Comparison of ENCODE assay signal across 1 cellular context in the genomic region with DNA sequence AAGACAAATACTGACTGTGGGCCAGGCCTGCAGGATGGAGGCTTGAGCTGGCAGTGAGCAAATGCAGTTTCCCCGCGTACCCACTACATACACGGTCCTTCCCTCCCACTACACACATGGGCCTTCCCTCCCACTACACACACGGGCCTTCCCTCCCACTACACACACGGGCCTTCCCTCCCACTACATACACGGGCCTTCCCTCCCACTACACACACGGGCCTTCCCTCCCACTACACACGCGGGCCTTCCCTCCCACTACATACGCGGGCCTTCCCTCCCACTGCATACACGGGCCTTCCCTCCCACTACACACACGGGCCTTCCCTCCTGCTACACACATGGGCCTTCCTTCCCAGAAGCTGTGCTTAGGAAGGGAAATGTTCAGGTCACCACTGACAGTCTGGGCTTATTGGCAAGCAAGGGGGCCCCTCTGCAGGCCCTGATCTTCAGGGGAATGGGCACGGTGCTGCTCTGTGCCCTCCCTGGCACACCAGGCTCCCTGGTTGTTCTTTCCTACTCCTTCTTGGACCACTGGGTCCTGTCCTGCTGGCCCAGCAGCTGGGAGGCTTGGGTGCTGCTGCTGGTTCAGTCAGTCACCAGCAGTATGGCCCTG.
TF ChIP-seq lines count a peak whose summit lies in the region.

No MANE protein-coding gene starts in this region.

TF ChIP-seq in WTC11, 78 proteins besides CTCF, POLR2A, EP300 and RAD21:
- TF ChIP-seq, protein P1, sequence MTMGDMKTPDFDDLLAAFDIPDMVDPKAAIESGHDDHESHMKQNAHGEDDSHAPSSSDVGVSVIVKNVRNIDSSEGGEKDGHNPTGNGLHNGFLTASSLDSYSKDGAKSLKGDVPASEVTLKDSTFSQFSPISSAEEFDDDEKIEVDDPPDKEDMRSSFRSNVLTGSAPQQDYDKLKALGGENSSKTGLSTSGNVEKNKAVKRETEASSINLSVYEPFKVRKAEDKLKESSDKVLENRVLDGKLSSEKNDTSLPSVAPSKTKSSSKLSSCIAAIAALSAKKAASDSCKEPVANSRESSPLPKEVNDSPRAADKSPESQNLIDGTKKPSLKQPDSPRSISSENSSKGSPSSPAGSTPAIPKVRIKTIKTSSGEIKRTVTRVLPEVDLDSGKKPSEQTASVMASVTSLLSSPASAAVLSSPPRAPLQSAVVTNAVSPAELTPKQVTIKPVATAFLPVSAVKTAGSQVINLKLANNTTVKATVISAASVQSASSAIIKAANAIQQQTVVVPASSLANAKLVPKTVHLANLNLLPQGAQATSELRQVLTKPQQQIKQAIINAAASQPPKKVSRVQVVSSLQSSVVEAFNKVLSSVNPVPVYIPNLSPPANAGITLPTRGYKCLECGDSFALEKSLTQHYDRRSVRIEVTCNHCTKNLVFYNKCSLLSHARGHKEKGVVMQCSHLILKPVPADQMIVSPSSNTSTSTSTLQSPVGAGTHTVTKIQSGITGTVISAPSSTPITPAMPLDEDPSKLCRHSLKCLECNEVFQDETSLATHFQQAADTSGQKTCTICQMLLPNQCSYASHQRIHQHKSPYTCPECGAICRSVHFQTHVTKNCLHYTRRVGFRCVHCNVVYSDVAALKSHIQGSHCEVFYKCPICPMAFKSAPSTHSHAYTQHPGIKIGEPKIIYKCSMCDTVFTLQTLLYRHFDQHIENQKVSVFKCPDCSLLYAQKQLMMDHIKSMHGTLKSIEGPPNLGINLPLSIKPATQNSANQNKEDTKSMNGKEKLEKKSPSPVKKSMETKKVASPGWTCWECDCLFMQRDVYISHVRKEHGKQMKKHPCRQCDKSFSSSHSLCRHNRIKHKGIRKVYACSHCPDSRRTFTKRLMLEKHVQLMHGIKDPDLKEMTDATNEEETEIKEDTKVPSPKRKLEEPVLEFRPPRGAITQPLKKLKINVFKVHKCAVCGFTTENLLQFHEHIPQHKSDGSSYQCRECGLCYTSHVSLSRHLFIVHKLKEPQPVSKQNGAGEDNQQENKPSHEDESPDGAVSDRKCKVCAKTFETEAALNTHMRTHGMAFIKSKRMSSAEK (CRISPR knock-in tag; IDR thresholded peaks at IDR 0.05; ENCODE audit: borderline replicate concordance), result no peak
- TF ChIP-seq, protein P2, sequence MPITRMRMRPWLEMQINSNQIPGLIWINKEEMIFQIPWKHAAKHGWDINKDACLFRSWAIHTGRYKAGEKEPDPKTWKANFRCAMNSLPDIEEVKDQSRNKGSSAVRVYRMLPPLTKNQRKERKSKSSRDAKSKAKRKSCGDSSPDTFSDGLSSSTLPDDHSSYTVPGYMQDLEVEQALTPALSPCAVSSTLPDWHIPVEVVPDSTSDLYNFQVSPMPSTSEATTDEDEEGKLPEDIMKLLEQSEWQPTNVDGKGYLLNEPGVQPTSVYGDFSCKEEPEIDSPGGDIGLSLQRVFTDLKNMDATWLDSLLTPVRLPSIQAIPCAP (CRISPR knock-in tag; IDR thresholded peaks at IDR 0.05), result no peak
